ENCODE assay signal across 1 cellular context in the genomic region with DNA sequence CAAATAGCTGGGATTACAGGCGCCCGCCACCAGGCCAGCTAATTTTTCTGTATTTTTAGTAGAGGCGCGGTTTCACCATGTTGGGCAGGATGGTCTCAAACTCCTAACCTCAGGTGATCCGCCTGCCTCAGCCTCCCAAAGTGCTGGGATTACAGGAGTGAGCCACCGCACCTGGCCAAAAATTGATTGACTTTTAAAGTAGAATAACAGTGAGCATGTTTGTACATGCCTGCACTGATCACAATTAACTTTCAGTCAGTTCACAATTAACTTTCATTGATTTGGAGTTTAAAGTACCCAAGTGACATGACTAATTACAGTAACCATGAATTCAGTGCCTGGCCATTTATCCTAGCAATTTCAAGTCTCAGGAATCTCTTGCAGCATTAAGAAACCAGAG.
TF ChIP-seq lines count a peak whose summit lies in the region.

No MANE protein-coding gene starts in this region.

TF ChIP-seq in HepG2, 621 proteins besides CTCF, POLR2A, EP300 and RAD21 (continued from another document):
- TF ChIP-seq, protein P1, sequence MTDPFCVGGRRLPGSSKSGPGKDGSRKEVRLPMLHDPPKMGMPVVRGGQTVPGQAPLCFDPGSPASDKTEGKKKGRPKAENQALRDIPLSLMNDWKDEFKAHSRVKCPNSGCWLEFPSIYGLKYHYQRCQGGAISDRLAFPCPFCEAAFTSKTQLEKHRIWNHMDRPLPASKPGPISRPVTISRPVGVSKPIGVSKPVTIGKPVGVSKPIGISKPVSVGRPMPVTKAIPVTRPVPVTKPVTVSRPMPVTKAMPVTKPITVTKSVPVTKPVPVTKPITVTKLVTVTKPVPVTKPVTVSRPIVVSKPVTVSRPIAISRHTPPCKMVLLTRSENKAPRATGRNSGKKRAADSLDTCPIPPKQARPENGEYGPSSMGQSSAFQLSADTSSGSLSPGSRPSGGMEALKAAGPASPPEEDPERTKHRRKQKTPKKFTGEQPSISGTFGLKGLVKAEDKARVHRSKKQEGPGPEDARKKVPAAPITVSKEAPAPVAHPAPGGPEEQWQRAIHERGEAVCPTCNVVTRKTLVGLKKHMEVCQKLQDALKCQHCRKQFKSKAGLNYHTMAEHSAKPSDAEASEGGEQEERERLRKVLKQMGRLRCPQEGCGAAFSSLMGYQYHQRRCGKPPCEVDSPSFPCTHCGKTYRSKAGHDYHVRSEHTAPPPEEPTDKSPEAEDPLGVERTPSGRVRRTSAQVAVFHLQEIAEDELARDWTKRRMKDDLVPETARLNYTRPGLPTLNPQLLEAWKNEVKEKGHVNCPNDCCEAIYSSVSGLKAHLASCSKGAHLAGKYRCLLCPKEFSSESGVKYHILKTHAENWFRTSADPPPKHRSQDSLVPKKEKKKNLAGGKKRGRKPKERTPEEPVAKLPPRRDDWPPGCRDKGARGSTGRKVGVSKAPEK (CRISPR knock-in tag; IDR thresholded peaks at IDR 0.05; ENCODE audit: borderline replicate concordance) = no peak
- TF ChIP-seq CCAR2 (optimal IDR thresholded peaks at IDR 0.05; ENCODE audit: low read depth, low read length) = no peak
- TF ChIP-seq, protein P2, sequence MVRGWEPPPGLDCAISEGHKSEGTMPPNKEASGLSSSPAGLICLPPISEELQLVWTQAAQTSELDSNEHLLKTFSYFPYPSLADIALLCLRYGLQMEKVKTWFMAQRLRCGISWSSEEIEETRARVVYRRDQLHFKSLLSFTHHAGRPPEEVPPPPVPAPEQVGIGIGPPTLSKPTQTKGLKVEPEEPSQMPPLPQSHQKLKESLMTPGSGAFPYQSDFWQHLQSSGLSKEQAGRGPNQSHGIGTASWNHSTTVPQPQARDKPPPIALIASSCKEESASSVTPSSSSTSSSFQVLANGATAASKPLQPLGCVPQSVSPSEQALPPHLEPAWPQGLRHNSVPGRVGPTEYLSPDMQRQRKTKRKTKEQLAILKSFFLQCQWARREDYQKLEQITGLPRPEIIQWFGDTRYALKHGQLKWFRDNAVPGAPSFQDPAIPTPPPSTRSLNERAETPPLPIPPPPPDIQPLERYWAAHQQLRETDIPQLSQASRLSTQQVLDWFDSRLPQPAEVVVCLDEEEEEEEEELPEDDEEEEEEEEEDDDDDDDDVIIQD (CRISPR knock-in tag; IDR thresholded peaks at IDR 0.05; ENCODE audit: low read depth) = no peak
- TF ChIP-seq NR2F2 (IDR thresholded peaks at IDR 0.05; ENCODE audit: borderline replicate concordance, low read depth) = no peak
- no peak for TF ChIP-seq ZNF33A (CRISPR knock-in tag; IDR thresholded peaks at IDR 0.05; ENCODE audit: borderline replicate concordance)
- TF ChIP-seq, protein P3, sequence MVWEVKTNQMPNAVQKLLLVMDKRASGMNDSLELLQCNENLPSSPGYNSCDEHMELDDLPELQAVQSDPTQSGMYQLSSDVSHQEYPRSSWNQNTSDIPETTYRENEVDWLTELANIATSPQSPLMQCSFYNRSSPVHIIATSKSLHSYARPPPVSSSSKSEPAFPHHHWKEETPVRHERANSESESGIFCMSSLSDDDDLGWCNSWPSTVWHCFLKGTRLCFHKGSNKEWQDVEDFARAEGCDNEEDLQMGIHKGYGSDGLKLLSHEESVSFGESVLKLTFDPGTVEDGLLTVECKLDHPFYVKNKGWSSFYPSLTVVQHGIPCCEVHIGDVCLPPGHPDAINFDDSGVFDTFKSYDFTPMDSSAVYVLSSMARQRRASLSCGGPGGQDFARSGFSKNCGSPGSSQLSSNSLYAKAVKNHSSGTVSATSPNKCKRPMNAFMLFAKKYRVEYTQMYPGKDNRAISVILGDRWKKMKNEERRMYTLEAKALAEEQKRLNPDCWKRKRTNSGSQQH (CRISPR knock-in tag; IDR thresholded peaks at IDR 0.05; ENCODE audit: low read depth) = no peak
- TF ChIP-seq, protein P4, sequence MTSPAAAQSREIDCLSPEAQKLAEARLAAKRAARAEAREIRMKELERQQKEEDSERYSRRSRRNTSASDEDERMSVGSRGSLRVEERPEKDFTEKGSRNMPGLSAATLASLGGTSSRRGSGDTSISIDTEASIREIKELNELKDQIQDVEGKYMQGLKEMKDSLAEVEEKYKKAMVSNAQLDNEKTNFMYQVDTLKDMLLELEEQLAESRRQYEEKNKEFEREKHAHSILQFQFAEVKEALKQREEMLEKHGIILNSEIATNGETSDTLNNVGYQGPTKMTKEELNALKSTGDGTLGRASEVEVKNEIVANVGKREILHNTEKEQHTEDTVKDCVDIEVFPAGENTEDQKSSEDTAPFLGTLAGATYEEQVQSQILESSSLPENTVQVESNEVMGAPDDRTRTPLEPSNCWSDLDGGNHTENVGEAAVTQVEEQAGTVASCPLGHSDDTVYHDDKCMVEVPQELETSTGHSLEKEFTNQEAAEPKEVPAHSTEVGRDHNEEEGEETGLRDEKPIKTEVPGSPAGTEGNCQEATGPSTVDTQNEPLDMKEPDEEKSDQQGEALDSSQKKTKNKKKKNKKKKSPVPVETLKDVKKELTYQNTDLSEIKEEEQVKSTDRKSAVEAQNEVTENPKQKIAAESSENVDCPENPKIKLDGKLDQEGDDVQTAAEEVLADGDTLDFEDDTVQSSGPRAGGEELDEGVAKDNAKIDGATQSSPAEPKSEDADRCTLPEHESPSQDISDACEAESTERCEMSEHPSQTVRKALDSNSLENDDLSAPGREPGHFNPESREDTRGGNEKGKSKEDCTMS (CRISPR knock-in tag; conservative IDR thresholded peaks at IDR 0.05) = no peak
- no peak for TF ChIP-seq HNRNPK (IDR thresholded peaks at IDR 0.05; ENCODE audit: low read depth, low read length, poor library complexity, severe bottlenecking)
- TF ChIP-seq HOXA3 (CRISPR knock-in tag; IDR thresholded peaks at IDR 0.05) = no peak
- TF ChIP-seq, protein P5, sequence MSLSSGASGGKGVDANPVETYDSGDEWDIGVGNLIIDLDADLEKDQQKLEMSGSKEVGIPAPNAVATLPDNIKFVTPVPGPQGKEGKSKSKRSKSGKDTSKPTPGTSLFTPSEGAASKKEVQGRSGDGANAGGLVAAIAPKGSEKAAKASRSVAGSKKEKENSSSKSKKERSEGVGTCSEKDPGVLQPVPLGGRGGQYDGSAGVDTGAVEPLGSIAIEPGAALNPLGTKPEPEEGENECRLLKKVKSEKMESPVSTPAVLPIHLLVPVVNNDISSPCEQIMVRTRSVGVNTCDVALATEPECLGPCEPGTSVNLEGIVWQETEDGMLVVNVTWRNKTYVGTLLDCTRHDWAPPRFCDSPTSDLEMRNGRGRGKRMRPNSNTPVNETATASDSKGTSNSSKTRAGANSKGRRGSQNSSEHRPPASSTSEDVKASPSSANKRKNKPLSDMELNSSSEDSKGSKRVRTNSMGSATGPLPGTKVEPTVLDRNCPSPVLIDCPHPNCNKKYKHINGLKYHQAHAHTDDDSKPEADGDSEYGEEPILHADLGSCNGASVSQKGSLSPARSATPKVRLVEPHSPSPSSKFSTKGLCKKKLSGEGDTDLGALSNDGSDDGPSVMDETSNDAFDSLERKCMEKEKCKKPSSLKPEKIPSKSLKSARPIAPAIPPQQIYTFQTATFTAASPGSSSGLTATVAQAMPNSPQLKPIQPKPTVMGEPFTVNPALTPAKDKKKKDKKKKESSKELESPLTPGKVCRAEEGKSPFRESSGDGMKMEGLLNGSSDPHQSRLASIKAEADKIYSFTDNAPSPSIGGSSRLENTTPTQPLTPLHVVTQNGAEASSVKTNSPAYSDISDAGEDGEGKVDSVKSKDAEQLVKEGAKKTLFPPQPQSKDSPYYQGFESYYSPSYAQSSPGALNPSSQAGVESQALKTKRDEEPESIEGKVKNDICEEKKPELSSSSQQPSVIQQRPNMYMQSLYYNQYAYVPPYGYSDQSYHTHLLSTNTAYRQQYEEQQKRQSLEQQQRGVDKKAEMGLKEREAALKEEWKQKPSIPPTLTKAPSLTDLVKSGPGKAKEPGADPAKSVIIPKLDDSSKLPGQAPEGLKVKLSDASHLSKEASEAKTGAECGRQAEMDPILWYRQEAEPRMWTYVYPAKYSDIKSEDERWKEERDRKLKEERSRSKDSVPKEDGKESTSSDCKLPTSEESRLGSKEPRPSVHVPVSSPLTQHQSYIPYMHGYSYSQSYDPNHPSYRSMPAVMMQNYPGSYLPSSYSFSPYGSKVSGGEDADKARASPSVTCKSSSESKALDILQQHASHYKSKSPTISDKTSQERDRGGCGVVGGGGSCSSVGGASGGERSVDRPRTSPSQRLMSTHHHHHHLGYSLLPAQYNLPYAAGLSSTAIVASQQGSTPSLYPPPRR (CRISPR knock-in tag; IDR thresholded peaks at IDR 0.05; ENCODE audit: borderline replicate concordance) = no peak
- TF ChIP-seq PHF8 (CRISPR knock-in tag; IDR thresholded peaks at IDR 0.05) = no peak
- TF ChIP-seq, protein P6, sequence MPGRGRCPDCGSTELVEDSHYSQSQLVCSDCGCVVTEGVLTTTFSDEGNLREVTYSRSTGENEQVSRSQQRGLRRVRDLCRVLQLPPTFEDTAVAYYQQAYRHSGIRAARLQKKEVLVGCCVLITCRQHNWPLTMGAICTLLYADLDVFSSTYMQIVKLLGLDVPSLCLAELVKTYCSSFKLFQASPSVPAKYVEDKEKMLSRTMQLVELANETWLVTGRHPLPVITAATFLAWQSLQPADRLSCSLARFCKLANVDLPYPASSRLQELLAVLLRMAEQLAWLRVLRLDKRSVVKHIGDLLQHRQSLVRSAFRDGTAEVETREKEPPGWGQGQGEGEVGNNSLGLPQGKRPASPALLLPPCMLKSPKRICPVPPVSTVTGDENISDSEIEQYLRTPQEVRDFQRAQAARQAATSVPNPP (CRISPR knock-in tag; IDR thresholded peaks at IDR 0.05) = no peak
- TF ChIP-seq RXRA (CRISPR knock-in tag; IDR thresholded peaks at IDR 0.05) = no peak
- no peak for TF ChIP-seq ZNF264 (CRISPR knock-in tag; IDR thresholded peaks at IDR 0.05)
- TF ChIP-seq BCL6 (CRISPR knock-in tag; IDR thresholded peaks at IDR 0.05) = no peak
- TF ChIP-seq, protein P7, sequence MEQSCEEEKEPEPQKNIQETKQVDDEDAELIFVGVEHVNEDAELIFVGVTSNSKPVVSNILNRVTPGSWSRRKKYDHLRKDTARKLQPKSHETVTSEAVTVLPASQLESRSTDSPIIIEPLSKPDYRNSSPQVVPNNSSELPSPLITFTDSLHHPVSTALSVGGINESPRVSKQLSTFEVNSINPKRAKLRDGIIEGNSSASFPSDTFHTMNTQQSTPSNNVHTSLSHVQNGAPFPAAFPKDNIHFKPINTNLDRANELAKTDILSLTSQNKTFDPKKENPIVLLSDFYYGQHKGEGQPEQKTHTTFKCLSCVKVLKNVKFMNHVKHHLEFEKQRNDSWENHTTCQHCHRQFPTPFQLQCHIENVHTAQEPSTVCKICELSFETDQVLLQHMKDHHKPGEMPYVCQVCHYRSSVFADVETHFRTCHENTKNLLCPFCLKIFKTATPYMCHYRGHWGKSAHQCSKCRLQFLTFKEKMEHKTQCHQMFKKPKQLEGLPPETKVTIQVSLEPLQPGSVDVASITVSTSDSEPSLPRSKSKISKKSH (CRISPR knock-in tag; IDR thresholded peaks at IDR 0.05; ENCODE audit: borderline replicate concordance) = no peak
- TF ChIP-seq, protein P8, sequence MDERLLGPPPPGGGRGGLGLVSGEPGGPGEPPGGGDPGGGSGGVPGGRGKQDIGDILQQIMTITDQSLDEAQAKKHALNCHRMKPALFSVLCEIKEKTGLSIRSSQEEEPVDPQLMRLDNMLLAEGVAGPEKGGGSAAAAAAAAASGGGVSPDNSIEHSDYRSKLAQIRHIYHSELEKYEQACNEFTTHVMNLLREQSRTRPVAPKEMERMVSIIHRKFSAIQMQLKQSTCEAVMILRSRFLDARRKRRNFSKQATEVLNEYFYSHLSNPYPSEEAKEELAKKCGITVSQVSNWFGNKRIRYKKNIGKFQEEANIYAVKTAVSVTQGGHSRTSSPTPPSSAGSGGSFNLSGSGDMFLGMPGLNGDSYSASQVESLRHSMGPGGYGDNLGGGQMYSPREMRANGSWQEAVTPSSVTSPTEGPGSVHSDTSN (CRISPR knock-in tag; IDR thresholded peaks at IDR 0.05) = no peak
- TF ChIP-seq, protein P9, sequence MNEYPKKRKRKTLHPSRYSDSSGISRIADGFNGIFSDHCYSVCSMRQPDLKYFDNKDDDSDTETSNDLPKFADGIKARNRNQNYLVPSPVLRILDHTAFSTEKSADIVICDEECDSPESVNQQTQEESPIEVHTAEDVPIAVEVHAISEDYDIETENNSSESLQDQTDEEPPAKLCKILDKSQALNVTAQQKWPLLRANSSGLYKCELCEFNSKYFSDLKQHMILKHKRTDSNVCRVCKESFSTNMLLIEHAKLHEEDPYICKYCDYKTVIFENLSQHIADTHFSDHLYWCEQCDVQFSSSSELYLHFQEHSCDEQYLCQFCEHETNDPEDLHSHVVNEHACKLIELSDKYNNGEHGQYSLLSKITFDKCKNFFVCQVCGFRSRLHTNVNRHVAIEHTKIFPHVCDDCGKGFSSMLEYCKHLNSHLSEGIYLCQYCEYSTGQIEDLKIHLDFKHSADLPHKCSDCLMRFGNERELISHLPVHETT (CRISPR knock-in tag; conservative IDR thresholded peaks at IDR 0.05) = no peak
